In genomic region chr6:41728073-41728936, GRCh38 we compare ENCODE assay signal across 1 cellular context.
TF ChIP-seq lines count a peak whose summit lies in the region.

No MANE protein-coding gene starts in this region.

TF ChIP-seq in HepG2, 621 proteins besides CTCF, POLR2A, EP300 and RAD21 (continued from another document and continues in another):
- TF ChIP-seq ZSCAN5A (CRISPR knock-in tag; IDR thresholded peaks at IDR 0.05; ENCODE audit: borderline replicate concordance) (no peak), GATAD1 (CRISPR knock-in tag; IDR thresholded peaks at IDR 0.05) (0 out of 2 replicates have a peak, but pooled peaks have one; percentile 31), ZNF589 (CRISPR knock-in tag; conservative IDR thresholded peaks at IDR 0.05) (0 out of 2 replicates have a peak, but pooled peaks have one; percentile 7), RARG (CRISPR knock-in tag; IDR thresholded peaks at IDR 0.05; ENCODE audit: low read depth) (no peak), XBP1 (CRISPR knock-in tag; IDR thresholded peaks at IDR 0.05) (no peak), ZNF496 (CRISPR knock-in tag; IDR thresholded peaks at IDR 0.05; ENCODE audit: insufficient replicate concordance) (no peak), NFE2 (CRISPR knock-in tag; IDR thresholded peaks at IDR 0.05) (no peak), IKZF1 (IDR thresholded peaks at IDR 0.05) (no peak), ZNF639 (CRISPR knock-in tag; conservative IDR thresholded peaks at IDR 0.05) (no peak), PHF8 (CRISPR knock-in tag; IDR thresholded peaks at IDR 0.05) (0 out of 2 replicates have a peak, but pooled peaks have one; percentile 17), ZFP82 (CRISPR knock-in tag; IDR thresholded peaks at IDR 0.05; ENCODE audit: borderline replicate concordance) (no peak), NCOA5 (CRISPR knock-in tag; IDR thresholded peaks at IDR 0.05) (no peak), PPARG (CRISPR knock-in tag; conservative IDR thresholded peaks at IDR 0.05) (no peak), PATZ1 (CRISPR knock-in tag; IDR thresholded peaks at IDR 0.05) (peak; percentile 93), TFDP2 (CRISPR knock-in tag; IDR thresholded peaks at IDR 0.05) (no peak), ZNF101 (CRISPR knock-in tag; IDR thresholded peaks at IDR 0.05; ENCODE audit: borderline replicate concordance, low read depth) (no peak), TSC22D2 (CRISPR knock-in tag; IDR thresholded peaks at IDR 0.05; ENCODE audit: borderline replicate concordance) (no peak), ZBTB46 (CRISPR knock-in tag; IDR thresholded peaks at IDR 0.05; ENCODE audit: borderline replicate concordance) (0 out of 2 replicates have a peak, but pooled peaks have one; percentile 49), ZNF24 (IDR thresholded peaks at IDR 0.05) (no peak), RBFOX2 (IDR thresholded peaks at IDR 0.05; ENCODE audit: low read depth, low read length) (no peak), JUN (CRISPR knock-in tag; IDR thresholded peaks at IDR 0.05) (0 out of 2 replicates have a peak, but pooled peaks have one; percentile 13), ZBTB38 (CRISPR knock-in tag; IDR thresholded peaks at IDR 0.05) (peak; percentile 40), SP4 (CRISPR knock-in tag; IDR thresholded peaks at IDR 0.05) (peak; percentile 54; the same call in 1 of the 2 replicates), ZHX1 (CRISPR knock-in tag; IDR thresholded peaks at IDR 0.05; ENCODE audit: low read depth) (no peak), UBTF (CRISPR knock-in tag; IDR thresholded peaks at IDR 0.05) (peak; percentile 40), TARDBP (CRISPR knock-in tag; IDR thresholded peaks at IDR 0.05) (peak; percentile 58; the same call in 1 of the 2 replicates), CERS6 (CRISPR knock-in tag; IDR thresholded peaks at IDR 0.05) (no peak), KLF13 (CRISPR knock-in tag; IDR thresholded peaks at IDR 0.05) (0 out of 2 replicates have a peak, but pooled peaks have one; percentile 31), ZNF646 (CRISPR knock-in tag; IDR thresholded peaks at IDR 0.05) (0 out of 2 replicates have a peak, but pooled peaks have one; percentile 19), ZNF770 (CRISPR knock-in tag; IDR thresholded peaks at IDR 0.05) (no peak), SNAPC5 (CRISPR knock-in tag; IDR thresholded peaks at IDR 0.05; ENCODE audit: borderline replicate concordance) (no peak), BORCS8-MEF2B (CRISPR knock-in tag; IDR thresholded peaks at IDR 0.05) (peak; percentile 6; the same call in 1 of the 2 replicates), PCBP2 (optimal IDR thresholded peaks at IDR 0.05; ENCODE audit: low read depth, low read length, poor library complexity, severe bottlenecking) (no peak)
